Comparison of ENCODE assay signal across 9 cellular contexts in genomic region chr22:24482586-24482985, GRCh38. TPM values are rescaled to one million over a fixed set of nuclear protein-coding genes. Genes with fewer than 3 reads are reported as not detected.
DNase-seq lines count a peak whose midpoint lies in the region; ATAC-seq and TF ChIP-seq lines count a peak whose summit lies in the region.
"Had no signal": no experiment of that assay in that cellular context is flagged by ENCODE, and none has a peak within 500 bp of the region (broad histone marks: within the 10 kb centered on the region; RNA-seq: fewer than 3 reads in every experiment).

No MANE protein-coding gene starts in this region.

- H3K9ac ChIP-seq in endocrine pancreas (ENCODE audit: control insufficient read depth, insufficient read depth, low read length): no peak overlapping the region

- WGBS in esophagus squamous epithelium, 2 donors: 17 to 25% methylated on average over 3 of the region's 3 CpGs

- intact Hi-C loops in gastrocnemius medialis (cut with DNase I; ENCODE audit: low total_unique reads) (no loop called here), esophagus squamous epithelium (cut with DNase I) (no loop called here)

- H3K27ac ChIP-seq in HEK293 (ENCODE audit: extremely low read depth, low read depth, low read length) (no peak overlapping the region; the same call in 1 of the 2 replicates), gastrocnemius medialis (no peak overlapping the region), esophagus squamous epithelium (no peak overlapping the region)
- H3K27ac ChIP-seq: ascending aorta had no signal

- TF ChIP-seq POLR2A in gastrocnemius medialis (IDR thresholded peaks at IDR 0.05) (no peak), esophagus squamous epithelium (IDR thresholded peaks at IDR 0.05) (no peak)

- H3K4me1 ChIP-seq in HEK293 (ENCODE audit: control insufficient read depth, insufficient read depth, low read length) (peaks cover 10% of the 10 kb centered on the region; the same call in 1 of the 2 replicates), endocrine pancreas (ENCODE audit: control insufficient read depth, insufficient read depth, low read length) (peaks cover 22% of the 10 kb centered on the region), gastrocnemius medialis (peaks cover 0 to 6% of the 10 kb centered on the region in 2 donors), esophagus squamous epithelium (peaks cover 4 to 22% (median 6%) of the 10 kb centered on the region in 3 donors)
- H3K4me1 ChIP-seq: ascending aorta had no signal

- H3K4me3 ChIP-seq in HEK293 (ENCODE audit: low read depth, low read length) (no peak overlapping the region), endocrine pancreas (ENCODE audit: control insufficient read depth, insufficient read depth, low read length) (peak overlapping the region; percentile 20), gastrocnemius medialis (no peak overlapping the region), esophagus squamous epithelium (no peak overlapping the region)
- H3K4me3 ChIP-seq: ascending aorta had no signal

- POLR2A ChIA-PET in HEK293 (lab: Yijun Ruan, JAX): no interaction called here

- DNase-seq in NCI-H748 treated with DMSO at 0.1 percent for 48 hours (lab: John Stamatoyannopoulos, UW) (peak; percentile 27), gastrocnemius medialis (no peak), OCI-M2 (lab: John Stamatoyannopoulos, UW; ENCODE audit: unreplicated experiment) (no peak), esophagus squamous epithelium (lab: John Stamatoyannopoulos, UW) (no peak)
- DNase-seq: T1000 had no signal

- H3K9me3 ChIP-seq in HEK293 (ENCODE audit: control insufficient read depth, insufficient read depth, low read depth, low read length) (no peaks in the 10 kb centered on the region), endocrine pancreas (ENCODE audit: control insufficient read depth, low read length) (no peaks in the 10 kb centered on the region), gastrocnemius medialis (no peaks in the 10 kb centered on the region), esophagus squamous epithelium (no peaks in the 10 kb centered on the region)
- H3K9me3 ChIP-seq: ascending aorta had no signal

- H3K27me3 ChIP-seq in endocrine pancreas (ENCODE audit: control insufficient read depth, insufficient read depth, low read length): no peaks in the 10 kb centered on the region
- no peaks in the 10 kb centered on the region for H3K27me3 ChIP-seq in gastrocnemius medialis
- H3K27me3 ChIP-seq in esophagus squamous epithelium: no peaks in the 10 kb centered on the region
- H3K27me3 ChIP-seq: ascending aorta had no signal

- CTCF ChIA-PET in HEK293 (lab: Yijun Ruan, JAX): interaction anchor here (0.6 to 1.8 kb wide), 5 partner anchors 14 to 632 kb away, joined by 3 to 7 read pairs (median 3); no protein-coding TSS in a partner anchor

- TF ChIP-seq CTCF in HEK293 (tag by site-specific recombination; IDR thresholded peaks at IDR 0.05) (no peak), gastrocnemius medialis (IDR thresholded peaks at IDR 0.05 in 4 of 5, conservative IDR thresholded peaks at IDR 0.05 in 1 of 5) (no peak), esophagus squamous epithelium (IDR thresholded peaks at IDR 0.05) (no peak)

- in situ Hi-C loops in gastrocnemius medialis (cut with MboI; ENCODE audit: low sequenced_read_pairs in 4 of 4): no loop called here

- ATAC-seq in gastrocnemius medialis (peak; percentile 54 to 73), HG03521 (IDR thresholded peaks at IDR 0.05; ENCODE audit: unreplicated experiment) (no peak)

- H3K36me3 ChIP-seq in HEK293 (ENCODE audit: control insufficient read depth in 2 of 2, insufficient read depth in 1 of 2, low read length in 2 of 2) (no peaks in the 10 kb centered on the region), endocrine pancreas (ENCODE audit: control insufficient read depth, insufficient read depth, low read length) (no peaks in the 10 kb centered on the region), gastrocnemius medialis (no peaks in the 10 kb centered on the region), esophagus squamous epithelium (no peaks in the 10 kb centered on the region)
- H3K36me3 ChIP-seq: ascending aorta had no signal

TF ChIP-seq in HEK293, 187 proteins besides CTCF, POLR2A, EP300 and RAD21:
- TF ChIP-seq ZNF558 (tag by site-specific recombination; IDR thresholded peaks at IDR 0.05): 0 out of 2 replicates have a peak, but pooled peaks have one; percentile 5
- TF ChIP-seq PRDM1 (tag by site-specific recombination; IDR thresholded peaks at IDR 0.05): peak; percentile 77
- no peak for TF ChIP-seq ZNF785 (tag by site-specific recombination; IDR thresholded peaks at IDR 0.05)
- TF ChIP-seq ZNF707 (tag by site-specific recombination; IDR thresholded peaks at IDR 0.05): no peak
- TF ChIP-seq ZBTB17 (tag by site-specific recombination; IDR thresholded peaks at IDR 0.05): peak; percentile 81
- peak; percentile 61 for TF ChIP-seq ATF2 (tag by site-specific recombination; IDR thresholded peaks at IDR 0.05; ENCODE audit: low read depth)
- peak; percentile 64; the same call in 1 of the 2 replicates for TF ChIP-seq ZEB2 (tag by site-specific recombination; IDR thresholded peaks at IDR 0.05)
- TF ChIP-seq ZNF311 (tag by site-specific recombination; IDR thresholded peaks at IDR 0.05; ENCODE audit: borderline replicate concordance): no peak
- TF ChIP-seq ZNF664 (tag by site-specific recombination; IDR thresholded peaks at IDR 0.05): peak; percentile 80; the same call in 1 of the 2 replicates
TF ChIP-seq in HEK293: peak in this region for 6.

RNA-seq across cellular contexts. Expression of gene UPB1, which starts 12.5 kb away (rescaled TPM):
- total RNA-seq in gastrocnemius medialis (under 1 TPM; 0.20 to 0.25 (median 0.22) TPM), esophagus squamous epithelium (under 1 TPM in 1 of 4 donors, not detected in 3; 0.57 TPM)
- total RNA-seq: ascending aorta had no signal

RNA-seq across cellular contexts. Expression of gene ADORA2A, which starts 55.2 kb away (rescaled TPM):
- 1 to 10 TPM in 3 of 4 donors, under 1 TPM in 1; 0.39 to 3.6 (median 1.2) TPM for total RNA-seq in gastrocnemius medialis
- 1 to 10 TPM; 1.0 to 4.0 (median 2.4) TPM for total RNA-seq in esophagus squamous epithelium
